ENCODE assay signal across 17 cellular contexts in genomic region chr4:56699537-56699936, GRCh38. TPM values are rescaled to one million over a fixed set of nuclear protein-coding genes. Genes with fewer than 3 reads are reported as not detected.
DNase-seq lines count a peak whose midpoint lies in the region; ATAC-seq and TF ChIP-seq lines count a peak whose summit lies in the region.
"Had no signal": no experiment of that assay in that cellular context is flagged by ENCODE, and none has a peak within 500 bp of the region (broad histone marks: within the 10 kb centered on the region; RNA-seq: fewer than 3 reads in every experiment).

No MANE protein-coding gene starts in this region.

- no peaks in the 10 kb centered on the region for H3K79me2 ChIP-seq in smooth muscle cell (ENCODE audit: low read depth)

- no peak for TF ChIP-seq CTCF in smooth muscle cell (IDR thresholded peaks at IDR 0.05; ENCODE audit: borderline replicate concordance, insufficient read depth, poor library complexity, severe bottlenecking)

- DNase-seq in DMS 273 treated with DMSO at 0.1 percent for 48 hours (lab: John Stamatoyannopoulos, UW) (peak; percentile 82), NCI-H2171 (lab: John Stamatoyannopoulos, UW) (peak; percentile 37), amniotic epithelial cell (ENCODE audit: low read depth) (peak; percentile 70), smooth muscle cell (lab: John Stamatoyannopoulos, UW; ENCODE audit: unreplicated experiment) (no peak), NCI-H1092 treated with DMSO at 0.1 percent for 48 hours (lab: John Stamatoyannopoulos, UW) (no peak)
- DNase-seq: C1 segment of cervical spinal cord; Calu3; CD4-positive, alpha-beta T cell; DMS153; DMS79 treated with DMSO at 0.1 percent for 48 hours; EL; H7 had no signal

- H4K20me1 ChIP-seq in smooth muscle cell (ENCODE audit: low read depth) = no peaks in the 10 kb centered on the region

- WGBS in smooth muscle cell (ENCODE audit: low lambda C conversion rate) = 57% methylated on average over 1 of the region's 1 CpG

- no peak overlapping the region for H3K4me3 ChIP-seq in smooth muscle cell
- H3K4me3 ChIP-seq: GM23338 had no signal

- ATAC-seq in GM19455 (IDR thresholded peaks at IDR 0.05; ENCODE audit: unreplicated experiment) = no peak
- no peak for ATAC-seq in HG02642 (IDR thresholded peaks at IDR 0.05; ENCODE audit: poor library complexity, unreplicated experiment)
- ATAC-seq: GM23338 had no signal

- H3F3A ChIP-seq in smooth muscle cell (ENCODE audit: low read depth) = no peaks in the 10 kb centered on the region

- peak overlapping the region; percentile 25 for H3K27ac ChIP-seq in smooth muscle cell (ENCODE audit: low read depth)

- no peaks in the 10 kb centered on the region for H3K27me3 ChIP-seq in smooth muscle cell (ENCODE audit: low read depth)

- peaks cover 8% of the 10 kb centered on the region for H3K4me1 ChIP-seq in smooth muscle cell (ENCODE audit: low read depth)

- no peak overlapping the region for H2AFZ ChIP-seq in smooth muscle cell (ENCODE audit: low read depth)
- H2AFZ ChIP-seq: GM23338 had no signal

- H3K9ac ChIP-seq in smooth muscle cell (ENCODE audit: low read depth) = no peak overlapping the region

- H3K9me3 ChIP-seq in smooth muscle cell (replicated peaks; ENCODE audit: low read depth) = no peaks in the 10 kb centered on the region

- H3K4me2 ChIP-seq in smooth muscle cell = no peak overlapping the region
- H3K4me2 ChIP-seq: GM23338 had no signal

- H3K36me3 ChIP-seq in smooth muscle cell (ENCODE audit: low read depth) = no peaks in the 10 kb centered on the region

RNA-seq across cellular contexts. Expression of gene HOPX, which starts 18.4 kb away (rescaled TPM):
- total RNA-seq in smooth muscle cell = 86.9 and 142 TPM in 2 replicates
- polyA plus RNA-seq in smooth muscle cell = 66.0 and 111 TPM in 2 replicates
- total RNA-seq: A172, Calu3, GM23338, H7, HT1080 had no signal
- polyA plus RNA-seq: GM23338 had no signal

Comparison
In these comparisons a context has a peak if more than half of its experiments do, and no peak if none do; other contexts are left out.
1. DNase-seq: peak in DMS 273 treated with DMSO at 0.1 percent for 48 hours (single experiment), NCI-H2171 (single experiment) and amniotic epithelial cell (single experiment); none in smooth muscle cell (single experiment) and NCI-H1092 treated with DMSO at 0.1 percent for 48 hours (single experiment).